Comparison of ENCODE assay signal across 20 cellular contexts in genomic region chr3:55636300-55637195, GRCh38.
"Had no signal": no experiment of that assay in that cellular context is flagged by ENCODE, and none has a peak within 500 bp of the region (broad histone marks: within the 10 kb centered on the region; RNA-seq: fewer than 3 reads in every experiment).

No MANE protein-coding gene starts in this region.

- DNase-seq: activated CD4-positive, alpha-beta memory T cell treated with anti-CD3 and anti-CD28 coated beads for 36 hours; activated CD4-positive, alpha-beta T cell treated with anti-CD3 and anti-CD28 coated beads, Interleukin-2, amount 10 ng/mL, durations not matched to agents 24 days and 14 days; activated CD4-positive, CD25-positive, alpha-beta regulatory T cell treated with anti-CD3 and anti-CD28 coated beads, Interleukin-2, amount 50 U/mL, for 72 hours; activated CD8-positive, alpha-beta memory T cell treated with anti-CD3 and anti-CD28 coated beads, Interleukin-2, amount 50 U/mL, for 48 hours; activated gamma-delta T cell; activated naive CD4-positive, alpha-beta T cell treated with anti-CD3 and anti-CD28 coated beads, Interleukin-2, amount 10 ng/mL, durations not matched to agents 7 days and 5 days; activated naive CD8-positive, alpha-beta T cell treated with anti-CD3 and anti-CD28 coated beads, Interleukin-2, amount 10 ng/mL, durations not matched to agents 7 days and 5 days; activated T-cell treated with anti-CD3 and anti-CD28 coated beads, Interleukin-2, amount 50 U/mL, for 24 hours; caudate nucleus; gastrocnemius medialis; glutamatergic neuron; left ventricle myocardium superior; spleen; stimulated activated naive CD8-positive, alpha-beta T cell treated with anti-CD3 and anti-CD28 coated beads, Interleukin-15, Interleukin-2, amounts not matched to agents 100 U/mL and 50 U/mL, for 24 hours; testis; trophoblast cell; uterus; WERI-Rb-1 had no signal

- H3K9me3 ChIP-seq: ascending aorta, gastrocnemius medialis, right atrium auricular region, spleen, testis, uterus had no signal

- H3K4me1 ChIP-seq: ascending aorta, gastrocnemius medialis, right atrium auricular region, spleen, testis, uterus had no signal

- H3K27me3 ChIP-seq: ascending aorta, right atrium auricular region, testis, uterus had no signal

- ATAC-seq: gastrocnemius medialis; left ventricle myocardium superior; stimulated activated naive CD8-positive, alpha-beta T cell treated with anti-CD3 and anti-CD28 coated beads, Interleukin-15, Interleukin-2, amounts not matched to agents 100 U/mL and 50 U/mL, for 24 hours had no signal

- H3K36me3 ChIP-seq: ascending aorta, gastrocnemius medialis, right atrium auricular region, spleen, uterus, WERI-Rb-1 had no signal

- H3K27ac ChIP-seq: ascending aorta, gastrocnemius medialis, right atrium auricular region, spleen, testis, uterus, WERI-Rb-1 had no signal

- H3K4me3 ChIP-seq: ascending aorta, gastrocnemius medialis, right atrium auricular region, spleen, testis, uterus had no signal
